ENCODE assay signal across 8 cellular contexts in genomic region chr10:7666253-7667023, GRCh38. TPM values are rescaled to one million over a fixed set of nuclear protein-coding genes. Genes with fewer than 3 reads are reported as not detected.
DNase-seq lines count a peak whose midpoint lies in the region; ATAC-seq and TF ChIP-seq lines count a peak whose summit lies in the region.

ITIH5 (minus strand) TSS chr10:7666966; CDS start chr10:7666892, 74 bp downstream.

- H3K4me3 ChIP-seq in AG10803 (ENCODE audit: low read length) (peak within 1 kb of the TSS; percentile 41), SJCRH30 (peak within 1 kb of the TSS; percentile 45), fibroblast of lung (replicated peaks in 1 of 4; ENCODE audit: control extremely low read depth in 1 of 4, insufficient read depth in 1 of 4, low read depth in 3 of 4, low read length in 4 of 4) (peak within 1 kb of the TSS in 3 of 4 experiments; percentile 10 to 49 (median 44))

- TF ChIP-seq CTCF in AG10803 (conservative IDR thresholded peaks at IDR 0.05; ENCODE audit: low read length) = no peak
- TF ChIP-seq CTCF in fibroblast of lung (conservative IDR thresholded peaks at IDR 0.05 in 1 of 2, IDR thresholded peaks at IDR 0.05 in 1 of 2; ENCODE audit: low read depth in 1 of 2, low read length in 2 of 2) = no peak
- TF ChIP-seq CTCF in neural crest cell (conservative IDR thresholded peaks at IDR 0.05) = no peak
- no peak for TF ChIP-seq CTCF in HFFc6 (IDR thresholded peaks at IDR 0.05)

- no peaks in the 10 kb centered on the region for H3K36me3 Mint-ChIP-seq in neural crest cell (ENCODE audit: low read depth)
- H3K36me3 Mint-ChIP-seq in HFFc6 (ENCODE audit: low read depth) = no peaks in the 10 kb centered on the region

- H3K27me3 Mint-ChIP-seq in neural crest cell (ENCODE audit: low read depth) (peaks cover 83% of the 10 kb centered on the region), HFFc6 (ENCODE audit: insufficient read depth) (peaks cover 4% of the 10 kb centered on the region; the same call in 1 of the 2 replicates)

- H3K27me3 ChIP-seq in SJCRH30 (no peaks in the 10 kb centered on the region), fibroblast of lung (ENCODE audit: control insufficient read depth, insufficient read depth, low read length) (peaks cover 16% of the 10 kb centered on the region)

- H3K4me1 Mint-ChIP-seq in neural crest cell (peaks cover 18% of the 10 kb centered on the region), HFFc6 (ENCODE audit: low read depth) (no peaks in the 10 kb centered on the region)

- no peaks in the 10 kb centered on the region for H3K36me3 ChIP-seq in SJCRH30
- H3K36me3 ChIP-seq in fibroblast of lung (ENCODE audit: control insufficient read depth, insufficient read depth, low read length) = no peaks in the 10 kb centered on the region

- H3K4me1 ChIP-seq in SJCRH30 (no peaks in the 10 kb centered on the region), fibroblast of lung (ENCODE audit: control insufficient read depth, extremely low read depth, insufficient read depth, low read length) (no peaks in the 10 kb centered on the region)

- H3K4me3 Mint-ChIP-seq in neural crest cell (peak within 1 kb of the TSS; percentile 88), HFFc6 (no peak within 1 kb of the TSS)

- H3K27ac ChIP-seq in SJCRH30 = no peak within 1 kb of the TSS
- no peak within 1 kb of the TSS for H3K27ac ChIP-seq in fibroblast of lung (ENCODE audit: insufficient read depth, low read length)

- DNase-seq in AG10803 (ENCODE audit: low read depth) = no peak
- no peak for DNase-seq in SJCRH30
- peak in 1 of 2 donors; percentile 5 for DNase-seq in fibroblast of lung (ENCODE audit: low read depth in 2 of 2)
- peak; percentile 9 for DNase-seq in neural crest cell (ENCODE audit: low read depth, low spot score)
- no peak for DNase-seq in AG08395 (ENCODE audit: low spot score)
- no peak for DNase-seq in HFFc6
- DNase-seq in stimulated activated CD4-positive, alpha-beta T cell treated with anti-CD3 and anti-CD28 coated beads, Interleukin-4, amount 100 ng/mL, for 4 hours = no peak

- no peak within 1 kb of the TSS for H3K9ac ChIP-seq in fibroblast of lung (ENCODE audit: insufficient read depth, low read length)

- ATAC-seq in HG02678 (IDR thresholded peaks at IDR 0.05; ENCODE audit: unreplicated experiment) = no peak

- no peaks in the 10 kb centered on the region for H3K79me2 ChIP-seq in fibroblast of lung (ENCODE audit: control insufficient read depth, insufficient read depth, low read length)

- H3K4me2 ChIP-seq in fibroblast of lung (ENCODE audit: extremely low read depth, insufficient read depth, low read length) = no peak within 1 kb of the TSS

- no peak within 1 kb of the TSS for H3K27ac Mint-ChIP-seq in neural crest cell (ENCODE audit: unreplicated experiment)
- no peak within 1 kb of the TSS for H3K27ac Mint-ChIP-seq in HFFc6

- H3K9me3 Mint-ChIP-seq in neural crest cell (no peaks in the 10 kb centered on the region), HFFc6 (no peaks in the 10 kb centered on the region; the same call in 1 of the 2 replicates)

- no peaks in the 10 kb centered on the region for H4K20me1 ChIP-seq in fibroblast of lung (ENCODE audit: control insufficient read depth, extremely low read depth, insufficient read depth, low read length)

- H3K9me3 ChIP-seq in SJCRH30 (replicated peaks) (no peaks in the 10 kb centered on the region), fibroblast of lung (ENCODE audit: control insufficient read depth, insufficient read depth, low read depth, low read length) (no peaks in the 10 kb centered on the region)

- H2AFZ ChIP-seq in fibroblast of lung (ENCODE audit: low read length) = no peak within 1 kb of the TSS

RNA-seq across cellular contexts. Expression of gene ITIH5, which starts in this region (rescaled TPM):
- 0.65 and 0.66 TPM in 2 replicates for total RNA-seq in SJCRH30 (2014; rRNA removed; shearing (Covaris generic))
- total RNA-seq in fibroblast of lung (12.4 and 49.3 TPM in 2 replicates), neural crest cell (not detected in 2 replicates)
- 0.11 and 0.22 TPM in 2 replicates for polyA plus RNA-seq in fibroblast of lung
- polyA plus RNA-seq in fibroblast of lung (2012) = 0.05 and 0.09 TPM in 2 replicates
- not detected in 2 replicates for polyA minus RNA-seq in fibroblast of lung (ENCODE audit: low replicate concordance)
- not detected for total RNA-seq in HFFc6 (2021; fragmentation: NEBNext Ultra II Directional; extraction: Animal tissue kit (Norgen Biotek cat#: 25700))

Comparison
In these comparisons a context has a peak if more than half of its experiments do, and no peak if none do; other contexts are left out.
1. Peak in DNase-seq in neural crest cell; RNA of the gene not detected or under 1 TPM.